9 cellular contexts compared by ENCODE assay signal in the genomic region with DNA sequence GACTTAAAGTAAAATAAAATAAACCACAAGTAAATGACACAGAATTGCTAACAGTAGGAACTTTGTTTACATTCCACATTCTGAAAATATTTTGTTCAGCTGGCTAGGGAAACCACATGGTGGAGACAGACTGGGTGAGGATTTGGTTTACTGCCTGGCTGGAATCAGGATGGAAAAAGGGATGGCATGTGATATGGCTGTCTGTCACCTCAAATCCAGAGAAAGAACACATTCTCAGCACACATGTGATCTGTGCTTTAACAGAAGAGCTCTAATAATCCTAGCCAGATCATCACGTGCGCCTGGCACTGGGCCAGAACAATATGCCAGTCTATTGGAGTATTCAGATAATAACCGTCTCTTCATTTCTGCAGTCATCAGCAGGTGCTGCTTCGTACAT.
DNase-seq lines count a peak whose midpoint lies in the region; ATAC-seq and TF ChIP-seq lines count a peak whose summit lies in the region.
"Had no signal": no experiment of that assay in that cellular context is flagged by ENCODE, and none has a peak within 500 bp of the region (broad histone marks: within the 10 kb centered on the region; RNA-seq: fewer than 3 reads in every experiment).

No MANE protein-coding gene starts in this region.

- H3K9me3 ChIP-seq in AG04450 (ENCODE audit: control insufficient read depth, insufficient read depth, low read length) (no peaks in the 10 kb centered on the region), SJSA1 (replicated peaks) (no peaks in the 10 kb centered on the region)

- H3K27ac ChIP-seq in AG04450 (ENCODE audit: low read depth, low read length) (no peak overlapping the region), SJSA1 (peak overlapping the region; percentile 53)

- no peaks in the 10 kb centered on the region for H3K4me1 Mint-ChIP-seq in activated T-helper 2 cell treated with anti-CD3 and anti-CD28 coated beads, Interferon-gamma antibody, Interleukin-2, Interleukin-4, amounts not matched to agents 10 μg/mL and 5 μg/mL and 100 μg/mL, durations not matched to agents 14 hours and 24 hours and 36 hours (ENCODE audit: low read depth)

- H3K27me3 ChIP-seq in AG04450 (ENCODE audit: control insufficient read depth, insufficient read depth, low read length) (no peaks in the 10 kb centered on the region), SJSA1 (replicated peaks) (no peaks in the 10 kb centered on the region)

- intact Hi-C loops in activated T-helper 2 cell treated with anti-CD3 and anti-CD28 coated beads, Interferon-gamma antibody, Interleukin-2, Interleukin-4, amounts not matched to agents 10 μg/mL and 5 μg/mL and 100 μg/mL, durations not matched to agents 14 hours and 24 hours and 36 hours (cut with micrococcal nuclease) = no loop called here

- 0 out of 2 replicates have a peak, but pooled peaks have one; percentile 12 for TF ChIP-seq CTCF in AG04450 (IDR thresholded peaks at IDR 0.05; ENCODE audit: low read depth, low read length)

- H3K4me3 Mint-ChIP-seq in activated T-helper 2 cell treated with anti-CD3 and anti-CD28 coated beads, Interferon-gamma antibody, Interleukin-2, Interleukin-4, amounts not matched to agents 10 μg/mL and 5 μg/mL and 100 μg/mL, durations not matched to agents 14 hours and 24 hours and 36 hours (ENCODE audit: low read depth) = no peak overlapping the region
- H3K4me3 Mint-ChIP-seq: natural killer cell had no signal

- no peak overlapping the region for H3K27ac Mint-ChIP-seq in activated T-helper 2 cell treated with anti-CD3 and anti-CD28 coated beads, Interferon-gamma antibody, Interleukin-2, Interleukin-4, amounts not matched to agents 10 μg/mL and 5 μg/mL and 100 μg/mL, durations not matched to agents 14 hours and 24 hours and 36 hours
- H3K27ac Mint-ChIP-seq: natural killer cell had no signal

- no peak overlapping the region for H3K4me3 ChIP-seq in AG04450 (ENCODE audit: low read depth, low read length)
- no peak overlapping the region for H3K4me3 ChIP-seq in SJSA1

- DNase-seq in AG04450 (ENCODE audit: low read depth, low spot score) = no peak
- peak; percentile 71 for DNase-seq in M059J (ENCODE audit: low read depth)
- DNase-seq in SJSA1 (ENCODE audit: low read depth in 1 of 2, low spot score in 2 of 2) = peak; percentile 55 to 83
- peak; percentile 45 to 74 for DNase-seq in hippocampal formation (lab: John Stamatoyannopoulos, UW)
- DNase-seq in activated CD8-positive, alpha-beta memory T cell treated with anti-CD3 and anti-CD28 coated beads, Interleukin-2, amount 50 U/mL, for 48 hours = no peak
- DNase-seq in activated T-helper 2 cell treated with anti-CD3 and anti-CD28 coated beads, Interferon-gamma antibody, Interleukin-2, Interleukin-4, amounts not matched to agents 10 μg/mL and 5 μg/mL and 100 μg/mL, durations not matched to agents 14 hours and 24 hours and 36 hours (ENCODE audit: low spot score) = no peak
- DNase-seq: natural killer cell had no signal

- H3K4me1 ChIP-seq in SJSA1 (replicated peaks) = peaks cover 35% of the 10 kb centered on the region

- peaks cover 14% of the 10 kb centered on the region for H3K27me3 Mint-ChIP-seq in activated T-helper 2 cell treated with anti-CD3 and anti-CD28 coated beads, Interferon-gamma antibody, Interleukin-2, Interleukin-4, amounts not matched to agents 10 μg/mL and 5 μg/mL and 100 μg/mL, durations not matched to agents 14 hours and 24 hours and 36 hours (ENCODE audit: low read depth)

- POLR2A ChIA-PET in AG04450 (lab: Yijun Ruan, JAX) = no interaction called here

- ATAC-seq in HG02973 (IDR thresholded peaks at IDR 0.05; ENCODE audit: unreplicated experiment) (no peak), esophagus mucosa (no peak)
- ATAC-seq: natural killer cell had no signal

- no peaks in the 10 kb centered on the region for H3K36me3 ChIP-seq in SJSA1

- H3K9me3 Mint-ChIP-seq in activated T-helper 2 cell treated with anti-CD3 and anti-CD28 coated beads, Interferon-gamma antibody, Interleukin-2, Interleukin-4, amounts not matched to agents 10 μg/mL and 5 μg/mL and 100 μg/mL, durations not matched to agents 14 hours and 24 hours and 36 hours = no peaks in the 10 kb centered on the region
- H3K9me3 Mint-ChIP-seq: natural killer cell had no signal

- H3K36me3 Mint-ChIP-seq in activated T-helper 2 cell treated with anti-CD3 and anti-CD28 coated beads, Interferon-gamma antibody, Interleukin-2, Interleukin-4, amounts not matched to agents 10 μg/mL and 5 μg/mL and 100 μg/mL, durations not matched to agents 14 hours and 24 hours and 36 hours (ENCODE audit: low read depth) = no peaks in the 10 kb centered on the region
- H3K36me3 Mint-ChIP-seq: natural killer cell had no signal

- CTCF ChIA-PET in AG04450 (lab: Charles Lee) = no interaction called here

Comparison
In these comparisons a context has a peak if more than half of its experiments do, and no peak if none do; other contexts are left out.
1. DNase-seq: peak in M059J (single experiment), SJSA1 (2 of 2) and hippocampal formation (2 of 2); none in AG04450 (single experiment), activated CD8-positive, alpha-beta memory T cell treated with anti-CD3 and anti-CD28 coated beads, Interleukin-2, amount 50 U/mL, for 48 hours (single experiment) and activated T-helper 2 cell treated with anti-CD3 and anti-CD28 coated beads, Interferon-gamma antibody, Interleukin-2, Interleukin-4, amounts not matched to agents 10 μg/mL and 5 μg/mL and 100 μg/mL, durations not matched to agents 14 hours and 24 hours and 36 hours (single experiment).